ENCODE assay signal across 12 cellular contexts in the genomic region with DNA sequence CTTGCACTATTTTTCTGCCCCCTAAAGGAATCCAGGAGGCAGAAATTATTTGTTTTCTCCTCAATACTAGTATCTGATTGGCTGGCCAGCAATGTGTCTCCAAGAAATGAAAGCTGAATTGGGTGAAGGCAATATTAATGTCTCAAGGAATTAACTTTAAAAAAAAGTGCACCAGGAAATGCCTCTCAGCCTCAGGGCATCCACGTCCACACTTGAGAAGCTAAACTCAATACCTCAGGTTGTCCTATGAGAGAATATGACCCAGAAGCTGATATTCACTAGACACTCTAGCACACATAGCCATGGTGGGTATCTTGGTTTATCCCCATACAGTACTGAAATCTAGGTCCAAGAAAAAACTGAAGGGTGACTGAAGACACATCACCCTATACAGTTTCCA. TPM values are rescaled to one million over a fixed set of nuclear protein-coding genes. Genes with fewer than 3 reads are reported as not detected.
A peak's percentile ranks its signal among the peaks of the same experiment; 100 is the strongest.
DNase-seq lines count a peak whose midpoint lies in the region; ATAC-seq and TF ChIP-seq lines count a peak whose summit lies in the region.
"Had no signal": no experiment of that assay in that cellular context is flagged by ENCODE, and none has a peak within 500 bp of the region (broad histone marks: within the 10 kb centered on the region; RNA-seq: fewer than 3 reads in every experiment).

No MANE protein-coding gene starts in this region.

- peaks cover 8% of the 10 kb centered on the region for H3K9me3 Mint-ChIP-seq in activated naive CD4-positive, alpha-beta T cell treated with anti-CD3 and anti-CD28 coated beads, Interleukin-2, amount 50 U/mL, for 24 hours
- H3K9me3 Mint-ChIP-seq in activated T-helper 2 cell treated with anti-CD3 and anti-CD28 coated beads, Interferon-gamma antibody, Interleukin-2, Interleukin-4, amounts not matched to agents 10 μg/mL and 5 μg/mL and 100 μg/mL, durations not matched to agents 14 hours and 24 hours and 36 hours: peaks cover 51% of the 10 kb centered on the region
- H3K9me3 Mint-ChIP-seq in stimulated activated memory B cell treated with anti-CD40 and anti-IgM and Interleukin-4, amounts not matched to agents 10 μg/mL and 1 μg/mL and 100 μg/mL, for 72 hours: no peaks in the 10 kb centered on the region

- H3K36me3 ChIP-seq in stomach: peaks cover under 1 to 28% (median 16%) of the 10 kb centered on the region in 4 donors

- no peaks in the 10 kb centered on the region for H3K27me3 Mint-ChIP-seq in activated naive CD4-positive, alpha-beta T cell treated with anti-CD3 and anti-CD28 coated beads, Interleukin-2, amount 50 U/mL, for 24 hours
- no peaks in the 10 kb centered on the region for H3K27me3 Mint-ChIP-seq in activated T-helper 2 cell treated with anti-CD3 and anti-CD28 coated beads, Interferon-gamma antibody, Interleukin-2, Interleukin-4, amounts not matched to agents 10 μg/mL and 5 μg/mL and 100 μg/mL, durations not matched to agents 14 hours and 24 hours and 36 hours (ENCODE audit: low read depth)
- no peaks in the 10 kb centered on the region for H3K27me3 Mint-ChIP-seq in stimulated activated memory B cell treated with anti-CD40 and anti-IgM and Interleukin-4, amounts not matched to agents 10 μg/mL and 1 μg/mL and 100 μg/mL, for 72 hours

- peaks cover 28% of the 10 kb centered on the region for H3K36me3 Mint-ChIP-seq in activated naive CD4-positive, alpha-beta T cell treated with anti-CD3 and anti-CD28 coated beads, Interleukin-2, amount 50 U/mL, for 24 hours
- H3K36me3 Mint-ChIP-seq in activated T-helper 2 cell treated with anti-CD3 and anti-CD28 coated beads, Interferon-gamma antibody, Interleukin-2, Interleukin-4, amounts not matched to agents 10 μg/mL and 5 μg/mL and 100 μg/mL, durations not matched to agents 14 hours and 24 hours and 36 hours (ENCODE audit: low read depth): peaks cover 69% of the 10 kb centered on the region
- H3K36me3 Mint-ChIP-seq in stimulated activated memory B cell treated with anti-CD40 and anti-IgM and Interleukin-4, amounts not matched to agents 10 μg/mL and 1 μg/mL and 100 μg/mL, for 72 hours: peaks cover 32% of the 10 kb centered on the region

- no peak for TF ChIP-seq EP300 in stomach (IDR thresholded peaks at IDR 0.05)

- TF ChIP-seq POLR2A in stomach (IDR thresholded peaks at IDR 0.05): no peak

- in situ Hi-C loops in GM13976 (cut with MboI; ENCODE audit: low sequenced_read_pairs, unreplicated experiment): no loop called here

- H3K27ac ChIP-seq in stomach: no peak overlapping the region

- WGBS in stomach, 5 donors: 67 to 81% (median 72%) methylated on average over 1 of the region's 1 CpG

- no peak for DNase-seq in activated naive CD4-positive, alpha-beta T cell treated with Interleukin-2 at 50 U/mL for 16 hours
- DNase-seq in activated T-helper 2 cell treated with anti-CD3 and anti-CD28 coated beads, Interferon-gamma antibody, Interleukin-2, Interleukin-4, amounts not matched to agents 10 μg/mL and 5 μg/mL and 100 μg/mL, durations not matched to agents 14 hours and 24 hours and 36 hours (ENCODE audit: low spot score): no peak
- DNase-seq in iris pigment epithelial cell (ENCODE audit: low read depth) (peak; percentile 40), GM13976 (ENCODE audit: low spot score) (no peak), amniotic stem cell (lab: John Stamatoyannopoulos, UW) (no peak), stomach (no peak)
- DNase-seq: BE2C, KG1, NCI-H2107, T1000 had no signal

- H3K4me3 ChIP-seq in stomach: peak overlapping the region in 1 of 4 donors; percentile 82

- ATAC-seq in stimulated activated memory B cell treated with anti-CD40 and anti-IgM and Interleukin-4, amounts not matched to agents 10 μg/mL and 1 μg/mL and 100 μg/mL, for 72 hours: no peak

- peaks cover 0 to 8% (median 2%) of the 10 kb centered on the region in 4 donors for H3K9me3 ChIP-seq in stomach
- H3K9me3 ChIP-seq: BE2C had no signal

- H3K27ac Mint-ChIP-seq in activated naive CD4-positive, alpha-beta T cell treated with anti-CD3 and anti-CD28 coated beads, Interleukin-2, amount 50 U/mL, for 24 hours: peak overlapping the region; percentile 81
- H3K27ac Mint-ChIP-seq in activated T-helper 2 cell treated with anti-CD3 and anti-CD28 coated beads, Interferon-gamma antibody, Interleukin-2, Interleukin-4, amounts not matched to agents 10 μg/mL and 5 μg/mL and 100 μg/mL, durations not matched to agents 14 hours and 24 hours and 36 hours: no peak overlapping the region
- no peak overlapping the region for H3K27ac Mint-ChIP-seq in stimulated activated memory B cell treated with anti-CD40 and anti-IgM and Interleukin-4, amounts not matched to agents 10 μg/mL and 1 μg/mL and 100 μg/mL, for 72 hours

- TF ChIP-seq CTCF in GM13976 (IDR thresholded peaks at IDR 0.05; ENCODE audit: borderline replicate concordance, control extremely low read depth, extremely low read depth, insufficient read depth, missing control alignments): no peak
- TF ChIP-seq CTCF in stomach (IDR thresholded peaks at IDR 0.05): no peak

- peak overlapping the region; percentile 96 for H3K4me3 Mint-ChIP-seq in activated naive CD4-positive, alpha-beta T cell treated with anti-CD3 and anti-CD28 coated beads, Interleukin-2, amount 50 U/mL, for 24 hours
- peak overlapping the region; percentile 97 for H3K4me3 Mint-ChIP-seq in activated T-helper 2 cell treated with anti-CD3 and anti-CD28 coated beads, Interferon-gamma antibody, Interleukin-2, Interleukin-4, amounts not matched to agents 10 μg/mL and 5 μg/mL and 100 μg/mL, durations not matched to agents 14 hours and 24 hours and 36 hours (ENCODE audit: low read depth)
- H3K4me3 Mint-ChIP-seq in stimulated activated memory B cell treated with anti-CD40 and anti-IgM and Interleukin-4, amounts not matched to agents 10 μg/mL and 1 μg/mL and 100 μg/mL, for 72 hours: peak overlapping the region; percentile 97

- no peaks in the 10 kb centered on the region for H3K27me3 ChIP-seq in stomach
- H3K27me3 ChIP-seq: BE2C had no signal

- peaks cover 49% of the 10 kb centered on the region for H3K4me1 Mint-ChIP-seq in activated naive CD4-positive, alpha-beta T cell treated with anti-CD3 and anti-CD28 coated beads, Interleukin-2, amount 50 U/mL, for 24 hours
- no peaks in the 10 kb centered on the region for H3K4me1 Mint-ChIP-seq in activated T-helper 2 cell treated with anti-CD3 and anti-CD28 coated beads, Interferon-gamma antibody, Interleukin-2, Interleukin-4, amounts not matched to agents 10 μg/mL and 5 μg/mL and 100 μg/mL, durations not matched to agents 14 hours and 24 hours and 36 hours (ENCODE audit: low read depth)
- peaks cover 44% of the 10 kb centered on the region for H3K4me1 Mint-ChIP-seq in stimulated activated memory B cell treated with anti-CD40 and anti-IgM and Interleukin-4, amounts not matched to agents 10 μg/mL and 1 μg/mL and 100 μg/mL, for 72 hours

- intact Hi-C loops in activated T-helper 2 cell treated with anti-CD3 and anti-CD28 coated beads, Interferon-gamma antibody, Interleukin-2, Interleukin-4, amounts not matched to agents 10 μg/mL and 5 μg/mL and 100 μg/mL, durations not matched to agents 14 hours and 24 hours and 36 hours (cut with micrococcal nuclease): loop anchor here (10.0 kb wide), 2 partner anchors 118 to 362 kb away; a partner anchor contains a TSS
- intact Hi-C loops in stomach (cut with DNase I; ENCODE audit: low total_unique reads): loop anchor here (10.0 kb wide), 1 partner anchor 118 kb away; no protein-coding TSS in a partner anchor

- H3K4me1 ChIP-seq in stomach: peaks cover 23 to 58% (median 40%) of the 10 kb centered on the region in 4 donors
- H3K4me1 ChIP-seq: BE2C had no signal

RNA-seq across cellular contexts. Expression of a gene that starts 2.1 kb away (rescaled TPM):
- total RNA-seq in activated T-helper 2 cell treated with anti-CD3 and anti-CD28 coated beads, Interferon-gamma antibody, Interleukin-2, Interleukin-4, amounts not matched to agents 10 μg/mL and 5 μg/mL and 100 μg/mL, durations not matched to agents 14 hours and 24 hours and 36 hours: 26.5 and 27.2 TPM in 2 replicates
- total RNA-seq in stomach: 100 to 1,000 TPM; 104 to 139 (median 118) TPM
- 1 to 10 TPM; 6.4 to 8.4 (median 8.2) TPM for polyA plus RNA-seq in stomach
